10 cellular contexts compared by ENCODE assay signal in genomic region chr1:109263234-109263596, GRCh38. TPM values are rescaled to one million over a fixed set of nuclear protein-coding genes. Genes with fewer than 3 reads are reported as not detected.
DNase-seq lines count a peak whose midpoint lies in the region; ATAC-seq and TF ChIP-seq lines count a peak whose summit lies in the region.
"Had no signal": no experiment of that assay in that cellular context is flagged by ENCODE, and none has a peak within 500 bp of the region (broad histone marks: within the 10 kb centered on the region; RNA-seq: fewer than 3 reads in every experiment).

No MANE protein-coding gene starts in this region.

- WGBS in esophagus muscularis mucosa = 77% methylated on average over 6 of the region's 12 CpGs
- WGBS in tibial nerve, 2 donors = 49 to 54% methylated on average over 8 to 12 of the region's 12 CpGs
- 79% methylated on average over 12 of the region's 12 CpGs; no CpG with 5 or more reads in 1 of the 2 donors for WGBS in transverse colon (ENCODE audit: low coverage in 1 of 2), 2 donors

- H3K4me3 ChIP-seq in right atrium auricular region (no peak overlapping the region), esophagus muscularis mucosa (no peak overlapping the region), tibial nerve (no peak overlapping the region), transverse colon (no peak overlapping the region)
- H3K4me3 ChIP-seq in effector memory CD4-positive, alpha-beta T cell (ENCODE audit: insufficient read depth, low read depth, low read length, poor library complexity, severe bottlenecking) = no peak overlapping the region
- H3K4me3 ChIP-seq: BLaER1 treated with 17β-estradiol and CSF1 and Interleukin-3, amounts not matched to agents 10 nM and 100 nM had no signal

- POLR2A ChIA-PET in RWPE1 (lab: Yijun Ruan, JAX; ENCODE audit: low non-redundant PET) = no interaction called here

- intact Hi-C loops in Right ventricle myocardium inferior (cut with DNase I) = loop anchor here (1.0 kb wide), 1 partner anchor 136 kb away; no protein-coding TSS in a partner anchor
- intact Hi-C loops in esophagus muscularis mucosa (cut with DNase I) = loop anchor here (5.0 kb wide), 1 partner anchor 139 kb away; no protein-coding TSS in a partner anchor
- intact Hi-C loops in transverse colon (cut with DNase I; ENCODE audit: low total_unique reads) = no loop called here

- no peak for TF ChIP-seq EP300 in esophagus muscularis mucosa (IDR thresholded peaks at IDR 0.05)
- peak in 1 of 2 donors; percentile 26 for TF ChIP-seq EP300 in tibial nerve (IDR thresholded peaks at IDR 0.05)
- TF ChIP-seq EP300 in transverse colon (IDR thresholded peaks at IDR 0.05; ENCODE audit: low read depth) = no peak

- H3K9me3 ChIP-seq in right atrium auricular region = no peaks in the 10 kb centered on the region
- no peaks in the 10 kb centered on the region for H3K9me3 ChIP-seq in esophagus muscularis mucosa
- no peaks in the 10 kb centered on the region for H3K9me3 ChIP-seq in tibial nerve
- no peaks in the 10 kb centered on the region for H3K9me3 ChIP-seq in effector memory CD4-positive, alpha-beta T cell (ENCODE audit: control insufficient read depth, low read length)
- no peaks in the 10 kb centered on the region for H3K9me3 ChIP-seq in transverse colon
- H3K9me3 ChIP-seq: BLaER1 treated with 17β-estradiol and CSF1 and Interleukin-3, amounts not matched to agents 10 nM and 100 nM had no signal

- CTCF ChIA-PET in RWPE1 (lab: Yijun Ruan, JAX) = interaction anchor here (0.7 to 1.0 kb wide), 4 partner anchors 24 to 269 kb away, joined by 3 to 5 read pairs (median 4); no protein-coding TSS in a partner anchor

- no peak for ATAC-seq in Right ventricle myocardium inferior
- no peak for ATAC-seq in HG03280 (IDR thresholded peaks at IDR 0.05; ENCODE audit: unreplicated experiment)

- DNase-seq in Right ventricle myocardium inferior (ENCODE audit: missing footprints) = peak; percentile 56
- DNase-seq in right atrium auricular region (ENCODE audit: low spot score) = no peak
- no peak for DNase-seq in RWPE1 (ENCODE audit: low spot score)
- no peak for DNase-seq in esophagus muscularis mucosa (ENCODE audit: extremely low spot score)
- no peak for DNase-seq in tibial nerve (ENCODE audit: low spot score in 2 of 2)
- no peak for DNase-seq in effector memory CD4-positive, alpha-beta T cell
- no peak for DNase-seq in transverse colon

- in situ Hi-C loops in transverse colon (cut with MboI; ENCODE audit: low pct_ligation_motif_present in 1 of 4, low pct_unique_long_range_greater_than_20kb in 1 of 4, low sequenced_read_pairs in 3 of 4) = loop anchor here in 2 of 4 donors (5.0 to 10.0 kb wide), 2 partner anchors 139 to 272 kb away; partner anchors contain the start of gene GPR61 (in 1 of the 2)

- H3K27ac ChIP-seq in right atrium auricular region = no peak overlapping the region
- peak overlapping the region; percentile 92 for H3K27ac ChIP-seq in RWPE1
- H3K27ac ChIP-seq in esophagus muscularis mucosa (replicated peaks in 1 of 4) = peak overlapping the region in 3 of 4 donors; percentile 26 to 53 (median 40)
- H3K27ac ChIP-seq in tibial nerve = peak overlapping the region; percentile 29 to 88 (median 61)
- H3K27ac ChIP-seq in effector memory CD4-positive, alpha-beta T cell (ENCODE audit: insufficient read depth, low read length, poor library complexity, severe bottlenecking) = no peak overlapping the region
- H3K27ac ChIP-seq in transverse colon = no peak overlapping the region
- H3K27ac ChIP-seq: BLaER1 treated with 17β-estradiol and CSF1 and Interleukin-3, amounts not matched to agents 10 nM and 100 nM; parathyroid adenoma had no signal

- TF ChIP-seq POLR2A in esophagus muscularis mucosa (IDR thresholded peaks at IDR 0.05; ENCODE audit: low read depth) = no peak
- TF ChIP-seq POLR2A in tibial nerve (IDR thresholded peaks at IDR 0.05) = no peak
- TF ChIP-seq POLR2A in transverse colon (IDR thresholded peaks at IDR 0.05) = no peak

- H3K36me3 ChIP-seq in right atrium auricular region = peaks cover 10% of the 10 kb centered on the region
- H3K36me3 ChIP-seq in esophagus muscularis mucosa = peaks cover 0 to 79% (median 40%) of the 10 kb centered on the region in 4 donors
- peaks cover 0 to 69% (median 0%) of the 10 kb centered on the region in 3 donors for H3K36me3 ChIP-seq in tibial nerve
- no peaks in the 10 kb centered on the region for H3K36me3 ChIP-seq in effector memory CD4-positive, alpha-beta T cell (ENCODE audit: control insufficient read depth, insufficient read depth, low read length)
- H3K36me3 ChIP-seq in transverse colon = no peaks in the 10 kb centered on the region

- H3K4me1 ChIP-seq in right atrium auricular region (peaks cover 0 to 13% of the 10 kb centered on the region in 2 donors), esophagus muscularis mucosa (peaks cover 4 to 22% (median 17%) of the 10 kb centered on the region in 4 donors), tibial nerve (peaks cover 0 to 21% (median 7%) of the 10 kb centered on the region in 4 donors), transverse colon (no peaks in the 10 kb centered on the region)
- H3K4me1 ChIP-seq in effector memory CD4-positive, alpha-beta T cell (ENCODE audit: control insufficient read depth, insufficient read depth, low read length, poor library complexity, severe bottlenecking) = peaks cover 3% of the 10 kb centered on the region
- H3K4me1 ChIP-seq: parathyroid adenoma had no signal

- H3K27me3 ChIP-seq in right atrium auricular region (no peaks in the 10 kb centered on the region), esophagus muscularis mucosa (no peaks in the 10 kb centered on the region), tibial nerve (no peaks in the 10 kb centered on the region), transverse colon (no peaks in the 10 kb centered on the region)
- H3K27me3 ChIP-seq in effector memory CD4-positive, alpha-beta T cell (replicated peaks; ENCODE audit: control insufficient read depth, insufficient read depth, low read length, poor library complexity, severe bottlenecking) = no peaks in the 10 kb centered on the region
- H3K27me3 ChIP-seq: BLaER1 treated with 17β-estradiol and CSF1 and Interleukin-3, amounts not matched to agents 10 nM and 100 nM had no signal

- TF ChIP-seq CTCF in right atrium auricular region (IDR thresholded peaks at IDR 0.05) (no peak), RWPE1 (conservative IDR thresholded peaks at IDR 0.05; ENCODE audit: low read depth) (no peak), esophagus muscularis mucosa (IDR thresholded peaks at IDR 0.05) (no peak), tibial nerve (IDR thresholded peaks at IDR 0.05) (no peak), transverse colon (IDR thresholded peaks at IDR 0.05) (no peak)

RNA-seq across cellular contexts. Expression of gene CELSR2, which starts 13.9 kb away (rescaled TPM):
- total RNA-seq in Right ventricle myocardium inferior = 6.5 TPM
- 10 to 100 TPM; 20.2 to 23.7 TPM for total RNA-seq in right atrium auricular region
- total RNA-seq in esophagus muscularis mucosa = 10 to 100 TPM in 2 of 4 donors, 1 to 10 TPM in 2; 7.8 to 20.4 (median 10.5) TPM
- 10 to 100 TPM; 14.0 to 16.7 (median 16.3) TPM for total RNA-seq in tibial nerve
- total RNA-seq in transverse colon = 1 to 10 TPM; 1.8 to 3.7 (median 3.2) TPM

RNA-seq across cellular contexts. Expression of gene PSRC1, which starts 19.7 kb away (rescaled TPM):
- total RNA-seq in Right ventricle myocardium inferior (1.2 TPM), right atrium auricular region (1 to 10 TPM; 2.2 to 2.4 TPM), esophagus muscularis mucosa (10 to 100 TPM in 1 of 4 donors, 1 to 10 TPM in 3; 5.3 to 12.5 (median 6.4) TPM), tibial nerve (10 to 100 TPM; 33.0 to 62.0 (median 47.4) TPM), transverse colon (10 to 100 TPM in 1 of 4 donors, 1 to 10 TPM in 3; 1.9 to 18.0 (median 4.4) TPM)

RNA-seq across cellular contexts. Expression of gene MYBPHL, which starts 43.6 kb away (rescaled TPM):
- total RNA-seq in Right ventricle myocardium inferior = not detected
- 100 to 1,000 TPM in 1 of 2 donors, 10 to 100 TPM in 1; 62.2 to 381 TPM for total RNA-seq in right atrium auricular region
- total RNA-seq in esophagus muscularis mucosa = not detected
- not detected for total RNA-seq in tibial nerve
- not detected for total RNA-seq in transverse colon

RNA-seq across cellular contexts. Expression of gene SARS1, which starts 49.5 kb away (rescaled TPM):
- total RNA-seq in Right ventricle myocardium inferior (97.6 TPM), right atrium auricular region (100 to 1,000 TPM; 108 to 130 TPM), esophagus muscularis mucosa (100 to 1,000 TPM; 125 to 180 (median 144) TPM), tibial nerve (100 to 1,000 TPM; 118 to 150 (median 137) TPM), transverse colon (100 to 1,000 TPM in 3 of 4 donors, 10 to 100 TPM in 1; 79.4 to 150 (median 125) TPM)

Comparison
In these comparisons a context has a peak if more than half of its experiments do, and no peak if none do; other contexts are left out.
1. RNA of gene MYBPHL, which starts 43.6 kb away (total RNA-seq): 62.2 to 381 TPM in right atrium auricular region; not detected in Right ventricle myocardium inferior (single experiment), not detected in esophagus muscularis mucosa, not detected in tibial nerve and not detected in transverse colon; every median in the first group is over 10 times any median in the second.
2. H3K27ac ChIP-seq: peak in RWPE1 (single experiment), esophagus muscularis mucosa (3 of 4) and tibial nerve (4 of 4); none in right atrium auricular region (0 of 2), effector memory CD4-positive, alpha-beta T cell (single experiment) and transverse colon (0 of 4).